1 cellular context compared by ENCODE assay signal in genomic region chr14:75558440-75558839, GRCh38.
TF ChIP-seq lines count a peak whose summit lies in the region.

No MANE protein-coding gene starts in this region.

TF ChIP-seq in K562, 482 proteins besides CTCF, POLR2A, EP300 and RAD21 (continued from another document):
- TF ChIP-seq ZNF318 (IDR thresholded peaks at IDR 0.05; ENCODE audit: borderline replicate concordance in 1 of 2, low read depth in 1 of 2) (no peak), TEAD4 (IDR thresholded peaks at IDR 0.05; ENCODE audit: low read length) (no peak), TEAD4 (CRISPR knock-in tag; IDR thresholded peaks at IDR 0.05; ENCODE audit: borderline replicate concordance) (no peak), STAT5A (IDR thresholded peaks at IDR 0.05; ENCODE audit: borderline replicate concordance, low read length) (no peak)
- TF ChIP-seq, protein P1, sequence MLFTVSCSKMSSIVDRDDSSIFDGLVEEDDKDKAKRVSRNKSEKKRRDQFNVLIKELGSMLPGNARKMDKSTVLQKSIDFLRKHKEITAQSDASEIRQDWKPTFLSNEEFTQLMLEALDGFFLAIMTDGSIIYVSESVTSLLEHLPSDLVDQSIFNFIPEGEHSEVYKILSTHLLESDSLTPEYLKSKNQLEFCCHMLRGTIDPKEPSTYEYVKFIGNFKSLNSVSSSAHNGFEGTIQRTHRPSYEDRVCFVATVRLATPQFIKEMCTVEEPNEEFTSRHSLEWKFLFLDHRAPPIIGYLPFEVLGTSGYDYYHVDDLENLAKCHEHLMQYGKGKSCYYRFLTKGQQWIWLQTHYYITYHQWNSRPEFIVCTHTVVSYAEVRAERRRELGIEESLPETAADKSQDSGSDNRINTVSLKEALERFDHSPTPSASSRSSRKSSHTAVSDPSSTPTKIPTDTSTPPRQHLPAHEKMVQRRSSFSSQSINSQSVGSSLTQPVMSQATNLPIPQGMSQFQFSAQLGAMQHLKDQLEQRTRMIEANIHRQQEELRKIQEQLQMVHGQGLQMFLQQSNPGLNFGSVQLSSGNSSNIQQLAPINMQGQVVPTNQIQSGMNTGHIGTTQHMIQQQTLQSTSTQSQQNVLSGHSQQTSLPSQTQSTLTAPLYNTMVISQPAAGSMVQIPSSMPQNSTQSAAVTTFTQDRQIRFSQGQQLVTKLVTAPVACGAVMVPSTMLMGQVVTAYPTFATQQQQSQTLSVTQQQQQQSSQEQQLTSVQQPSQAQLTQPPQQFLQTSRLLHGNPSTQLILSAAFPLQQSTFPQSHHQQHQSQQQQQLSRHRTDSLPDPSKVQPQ (CRISPR knock-in tag; IDR thresholded peaks at IDR 0.05; ENCODE audit: borderline replicate concordance), result no peak
- TF ChIP-seq, protein P2, sequence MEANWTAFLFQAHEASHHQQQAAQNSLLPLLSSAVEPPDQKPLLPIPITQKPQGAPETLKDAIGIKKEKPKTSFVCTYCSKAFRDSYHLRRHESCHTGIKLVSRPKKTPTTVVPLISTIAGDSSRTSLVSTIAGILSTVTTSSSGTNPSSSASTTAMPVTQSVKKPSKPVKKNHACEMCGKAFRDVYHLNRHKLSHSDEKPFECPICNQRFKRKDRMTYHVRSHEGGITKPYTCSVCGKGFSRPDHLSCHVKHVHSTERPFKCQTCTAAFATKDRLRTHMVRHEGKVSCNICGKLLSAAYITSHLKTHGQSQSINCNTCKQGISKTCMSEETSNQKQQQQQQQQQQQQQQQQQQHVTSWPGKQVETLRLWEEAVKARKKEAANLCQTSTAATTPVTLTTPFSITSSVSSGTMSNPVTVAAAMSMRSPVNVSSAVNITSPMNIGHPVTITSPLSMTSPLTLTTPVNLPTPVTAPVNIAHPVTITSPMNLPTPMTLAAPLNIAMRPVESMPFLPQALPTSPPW (CRISPR knock-in tag; IDR thresholded peaks at IDR 0.05), result no peak; the same call in 1 of the 2 replicates
